30 cellular contexts compared by ENCODE assay signal in the genomic region with DNA sequence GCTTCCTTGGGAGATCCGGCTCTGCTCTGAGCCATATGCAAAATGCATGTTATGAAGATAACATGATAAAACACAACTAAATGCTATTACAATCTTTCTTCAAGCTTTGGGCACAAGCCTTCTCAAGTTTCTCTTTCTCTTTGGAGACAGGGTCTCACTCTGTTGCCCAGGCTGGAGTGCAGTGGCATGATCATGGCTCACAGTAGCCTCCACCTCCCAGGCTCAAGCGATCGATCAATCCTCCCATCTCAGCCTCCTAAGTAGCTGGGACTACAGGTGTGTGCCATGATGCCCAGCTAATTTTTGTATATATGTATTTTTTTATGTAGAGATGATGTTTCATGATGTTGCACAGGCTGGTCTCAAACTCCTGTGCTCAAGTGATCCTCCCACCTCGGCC.
"Had no signal": no experiment of that assay in that cellular context is flagged by ENCODE, and none has a peak within 500 bp of the region (broad histone marks: within the 10 kb centered on the region; RNA-seq: fewer than 3 reads in every experiment).

No MANE protein-coding gene starts in this region.

- H3K27ac ChIP-seq: adrenal gland, body of pancreas, brain microvascular endothelial cell, breast epithelium, VCaP had no signal

- H3K27me3 ChIP-seq: adrenal gland, body of pancreas, brain microvascular endothelial cell, breast epithelium had no signal

- H3K4me3 ChIP-seq: adrenal gland, body of pancreas, breast epithelium had no signal

- H3K4me1 ChIP-seq: adrenal gland, breast epithelium had no signal

- H3K36me3 ChIP-seq: adrenal gland, brain microvascular endothelial cell, breast epithelium had no signal

- DNase-seq: activated CD4-positive, alpha-beta memory T cell treated with anti-CD3 and anti-CD28 coated beads for 36 hours; activated CD4-positive, alpha-beta T cell treated with anti-CD3 and anti-CD28 coated beads for 1 hour; activated CD4-positive, alpha-beta T cell treated with anti-CD3 and anti-CD28 coated beads for 36 hours; activated CD4-positive, alpha-beta T cell treated with anti-CD3 and anti-CD28 coated beads for 48 hours; activated CD4-positive, alpha-beta T cell treated with anti-CD3 and anti-CD28 coated beads, Interleukin-2, amount 50 U/mL, for 1 hour; activated CD4-positive, alpha-beta T cell treated with anti-CD3 and anti-CD28 coated beads, Interleukin-2, amount 50 U/mL, for 4 hours; activated CD4-positive, CD25-positive, alpha-beta regulatory T cell; activated CD8-positive, alpha-beta memory T cell treated with anti-CD3 and anti-CD28 coated beads, Interleukin-2, amount 50 U/mL, for 4 hours; activated CD8-positive, alpha-beta T cell treated with anti-CD3 and anti-CD28 coated beads for 36 hours; activated effector memory CD4-positive, alpha-beta T cell treated with anti-CD3 and anti-CD28 coated beads, Interleukin-2, amount 50 U/mL, for 16 hours; activated gamma-delta T cell treated with Interleukin-2 at 50 U/mL for 16 hours; activated naive CD4-positive, alpha-beta T cell; activated naive CD4-positive, alpha-beta T cell treated with anti-CD3 and anti-CD28 coated beads for 36 hours; activated naive CD4-positive, alpha-beta T cell treated with anti-CD3 and anti-CD28 coated beads, Interleukin-2, amount 50 U/mL, for 16 hours; activated naive CD8-positive, alpha-beta T cell treated with anti-CD3 and anti-CD28 coated beads for 36 hours; activated T-cell treated with anti-CD3 and anti-CD28 coated beads for 4 hours; activated T-cell treated with anti-CD3 and anti-CD28 coated beads, Interleukin-2, amount 50 U/mL, for 1 hour; activated T-cell treated with anti-CD3 and anti-CD28 coated beads, Interleukin-2, amount 50 U/mL, for 4 hours; activated T-cell treated with anti-CD3 and anti-CD28 coated beads, Interleukin-2, amount 50 U/mL, for 72 hours; adrenal gland; amniotic stem cell; aorta; body of pancreas; brain microvascular endothelial cell; central memory CD4-positive, alpha-beta T cell; T-helper 1 cell; T-helper 2 cell; T-helper 9 cell had no signal

- H3K9me3 ChIP-seq: adrenal gland, body of pancreas, breast epithelium had no signal
